In genomic region chr14:103995876-103996275, GRCh38 we compare ENCODE assay signal across 32 cellular contexts. TPM values are rescaled to one million over a fixed set of nuclear protein-coding genes. Genes with fewer than 3 reads are reported as not detected.
"Had no signal": no experiment of that assay in that cellular context is flagged by ENCODE, and none has a peak within 500 bp of the region (broad histone marks: within the 10 kb centered on the region; RNA-seq: fewer than 3 reads in every experiment).

No MANE protein-coding gene starts in this region.

- H3K4me3 Mint-ChIP-seq: mesothelial cell of epicardium; naive B cell; natural killer cell; nephron progenitor cell; neural progenitor cell; stimulated activated naive B cell treated with anti-CD40 and anti-IgM and Interleukin-4, amounts not matched to agents 10 μg/mL and 1 μg/mL and 100 μg/mL, for 72 hours had no signal

- H3K9me3 Mint-ChIP-seq: mesothelial cell of epicardium; naive B cell; natural killer cell; nephron progenitor cell; neural progenitor cell; stimulated activated naive B cell treated with anti-CD40 and anti-IgM and Interleukin-4, amounts not matched to agents 10 μg/mL and 1 μg/mL and 100 μg/mL, for 72 hours had no signal

- H3K4me1 Mint-ChIP-seq: mesothelial cell of epicardium, naive B cell, natural killer cell, nephron progenitor cell, neural progenitor cell had no signal

- H3K36me3 Mint-ChIP-seq: mesothelial cell of epicardium; naive B cell; natural killer cell; neural progenitor cell; stimulated activated naive B cell treated with anti-CD40 and anti-IgM and Interleukin-4, amounts not matched to agents 10 μg/mL and 1 μg/mL and 100 μg/mL, for 72 hours had no signal

- DNase-seq: hypothalamus; islet precursor cell; left ventricle myocardium inferior; mesendoderm; naive B cell; natural killer cell; nephron progenitor cell; occipital lobe; pancreas; psoas muscle; right lobe of liver; stimulated activated CD4-positive, alpha-beta T cell treated with anti-CD3 and anti-CD28 coated beads, Interleukin-12 subunit alpha, Interleukin-12 subunit beta, amount 100 ng/mL, for 4 hours; stimulated activated CD4-positive, alpha-beta T cell treated with anti-CD3 and anti-CD28 coated beads, Interleukin-15, amount 100 ng/mL, for 24 hours; stimulated activated CD4-positive, alpha-beta T cell treated with anti-CD3 and anti-CD28 coated beads, Interleukin-2, amount 100 ng/mL, for 24 hours; stimulated activated CD4-positive, alpha-beta T cell treated with anti-CD3 and anti-CD28 coated beads, Interleukin-4, amount 100 ng/mL, for 1 hour; stimulated activated naive B cell treated with anti-CD40 and anti-IgM and Interleukin-4, amounts not matched to agents 10 μg/mL and 1 μg/mL and 100 μg/mL, for 72 hours; stimulated activated naive CD8-positive, alpha-beta T cell treated with anti-CD3 and anti-CD28 coated beads, Interleukin-15, Interleukin-2, amounts not matched to agents 100 U/mL and 50 U/mL, for 24 hours; stomach; testis; thyroid gland; transverse colon; upper lobe of left lung had no signal

- H3K27ac Mint-ChIP-seq: mesothelial cell of epicardium; naive B cell; natural killer cell; nephron progenitor cell; neural progenitor cell; stimulated activated naive B cell treated with anti-CD40 and anti-IgM and Interleukin-4, amounts not matched to agents 10 μg/mL and 1 μg/mL and 100 μg/mL, for 72 hours had no signal

- H3K4me3 ChIP-seq: left ventricle myocardium inferior, lung, neural progenitor cell, pancreas, psoas muscle, right lobe of liver, stomach, testis, thyroid gland, transverse colon, upper lobe of left lung, vagina had no signal

- H3K27ac ChIP-seq: left ventricle myocardium inferior, neural progenitor cell, neutrophil, pancreas, psoas muscle, right lobe of liver, stomach, testis, transverse colon, upper lobe of left lung, vagina had no signal

RNA-seq across cellular contexts. Expression of gene RD3L, which starts 53.5 kb away (rescaled TPM):
- total RNA-seq: kidney epithelial cell, lower leg skin, lung, mesothelial cell of epicardium, natural killer cell, occipital lobe, pancreas, posterior vena cava, psoas muscle, skeletal muscle tissue, stomach, testis, thyroid gland, transverse colon, upper lobe of left lung, urinary bladder, vagina had no signal
